28 cellular contexts compared by ENCODE assay signal in genomic region chr2:129369437-129369836, GRCh38.
DNase-seq lines count a peak whose midpoint lies in the region; ATAC-seq and TF ChIP-seq lines count a peak whose summit lies in the region.
"Had no signal": no experiment of that assay in that cellular context is flagged by ENCODE, and none has a peak within 500 bp of the region (broad histone marks: within the 10 kb centered on the region; RNA-seq: fewer than 3 reads in every experiment).

No MANE protein-coding gene starts in this region.

- no peaks in the 10 kb centered on the region for H3K36me3 ChIP-seq in Loucy (ENCODE audit: insufficient read depth, low read length)
- H3K36me3 ChIP-seq in OCI-LY7 (ENCODE audit: insufficient read depth, low read length): no peaks in the 10 kb centered on the region
- H3K36me3 ChIP-seq: left lung, uterus, WERI-Rb-1 had no signal

- no peaks in the 10 kb centered on the region for H3K9me2 ChIP-seq in Loucy (replicated peaks; ENCODE audit: low read depth, low read length)
- no peaks in the 10 kb centered on the region for H3K9me2 ChIP-seq in OCI-LY7 (ENCODE audit: insufficient read depth, low read length)

- H3K79me2 ChIP-seq in Loucy (ENCODE audit: insufficient read depth, low read length) (no peaks in the 10 kb centered on the region), OCI-LY7 (ENCODE audit: insufficient read depth, low read depth, low read length) (no peaks in the 10 kb centered on the region)

- H3K9ac ChIP-seq in Loucy (ENCODE audit: low read depth, low read length, poor library complexity, severe bottlenecking): no peak overlapping the region

- H3K9me3 ChIP-seq in Loucy (ENCODE audit: insufficient read depth, low read depth, low read length) (no peaks in the 10 kb centered on the region), OCI-LY7 (ENCODE audit: low read length) (no peaks in the 10 kb centered on the region)
- H3K9me3 ChIP-seq: left lung, uterus had no signal

- no peaks in the 10 kb centered on the region for H4K20me1 ChIP-seq in Loucy (ENCODE audit: insufficient read depth, low read length, poor library complexity, severe bottlenecking)
- no peaks in the 10 kb centered on the region for H4K20me1 ChIP-seq in OCI-LY7 (ENCODE audit: insufficient read depth, low read length)

- CTCF ChIA-PET in OCI-LY7 (lab: Charles Lee; ENCODE audit: unreplicated experiment): no interaction called here

- H3K27ac ChIP-seq in OCI-LY7 (ENCODE audit: low read depth, low read length, poor library complexity, severe bottlenecking): no peak overlapping the region
- H3K27ac ChIP-seq: left lung, SK-N-MC, uterus, WERI-Rb-1 had no signal

- TF ChIP-seq CTCF in Loucy (conservative IDR thresholded peaks at IDR 0.05; ENCODE audit: low read length) (no peak), OCI-LY7 (conservative IDR thresholded peaks at IDR 0.05; ENCODE audit: low read length) (no peak)

- peaks cover 24% of the 10 kb centered on the region for H3K4me1 ChIP-seq in Loucy (ENCODE audit: insufficient read depth, low read length, poor library complexity, severe bottlenecking)
- no peaks in the 10 kb centered on the region for H3K4me1 ChIP-seq in OCI-LY7 (ENCODE audit: insufficient read depth, low read length, poor library complexity, severe bottlenecking)
- H3K4me1 ChIP-seq: left lung, uterus had no signal

- H3K4me3 ChIP-seq in Loucy (ENCODE audit: low read length, poor library complexity, severe bottlenecking): peak overlapping the region; percentile 42
- H3K4me3 ChIP-seq in OCI-LY7 (ENCODE audit: low read depth, low read length, poor library complexity, severe bottlenecking): no peak overlapping the region
- H3K4me3 ChIP-seq: left lung, SK-N-MC, uterus had no signal

- peak overlapping the region; percentile 62 for H3K4me2 ChIP-seq in Loucy (ENCODE audit: low read depth, low read length, poor library complexity, severe bottlenecking)
- no peak overlapping the region for H3K4me2 ChIP-seq in OCI-LY7 (ENCODE audit: low read length)

- BruUV-seq in OCI-LY7 (replicated peaks; lab: Mats Ljungman, UMichigan): no TSS peak

- intact Hi-C loops in OCI-LY7 (cut with micrococcal nuclease; ENCODE audit: unreplicated experiment): no loop called here

- ATAC-seq in GM18502 (IDR thresholded peaks at IDR 0.05; ENCODE audit: poor library complexity, unreplicated experiment) (peak; percentile 84), GM21423 (IDR thresholded peaks at IDR 0.05; ENCODE audit: unreplicated experiment) (peak; percentile 63), HG02885 (IDR thresholded peaks at IDR 0.05; ENCODE audit: poor library complexity, unreplicated experiment) (peak; percentile 57)
- ATAC-seq: HCT116; left lung; naive thymus-derived CD8-positive, alpha-beta T cell had no signal

- H3F3A ChIP-seq in Loucy (ENCODE audit: low read depth): peaks cover 4% of the 10 kb centered on the region; the same call in 1 of the 2 replicates

- H3K27me3 ChIP-seq in Loucy (ENCODE audit: insufficient read depth, low read length, poor library complexity, severe bottlenecking): no peaks in the 10 kb centered on the region
- H3K27me3 ChIP-seq: left lung, uterus had no signal

- no peak for DNase-seq in KG1 (lab: John Stamatoyannopoulos, UW)
- no peak for DNase-seq in OCI-LY7 (ENCODE audit: low spot score)
- DNase-seq in NCI-H510A (lab: John Stamatoyannopoulos, UW): no peak
- DNase-seq in SHP77 (lab: John Stamatoyannopoulos, UW): no peak
- DNase-seq: activated CD4-positive, alpha-beta T cell treated with anti-CD3 and anti-CD28 coated beads, Interleukin-2, amount 50 U/mL, for 1 hour; activated CD8-positive, alpha-beta memory T cell treated with anti-CD3 and anti-CD28 coated beads, Interleukin-2, amount 50 U/mL, for 4 hours; activated naive CD8-positive, alpha-beta T cell treated with anti-CD3 and anti-CD28 coated beads, Interleukin-2, amount 10 ng/mL, durations not matched to agents 7 days and 5 days; C1 segment of cervical spinal cord; Calu3; effector CD8-positive, alpha-beta T cell; erythroblast; foreskin fibroblast; immature natural killer cell; left lung; naive thymus-derived CD8-positive, alpha-beta T cell; NCI-H1417 treated with DMSO at 0.1 percent for 48 hours; NCI-H2107; stimulated activated CD4-positive, alpha-beta T cell treated with anti-CD3 and anti-CD28 coated beads, Interleukin-2, amount 100 ng/mL, for 48 hours; stimulated activated naive B cell treated with anti-CD40 and anti-IgM and Interleukin-4, amounts not matched to agents 10 μg/mL and 1 μg/mL and 100 μg/mL, for 72 hours; T-helper 2 cell; uterus; WERI-Rb-1 had no signal

- POLR2A ChIA-PET in OCI-LY7 (lab: Charles Lee): no interaction called here

- H2AFZ ChIP-seq in Loucy (ENCODE audit: low read length) (no peak overlapping the region), OCI-LY7 (ENCODE audit: low read length) (no peak overlapping the region)
